30 cellular contexts compared by ENCODE assay signal in the genomic region with DNA sequence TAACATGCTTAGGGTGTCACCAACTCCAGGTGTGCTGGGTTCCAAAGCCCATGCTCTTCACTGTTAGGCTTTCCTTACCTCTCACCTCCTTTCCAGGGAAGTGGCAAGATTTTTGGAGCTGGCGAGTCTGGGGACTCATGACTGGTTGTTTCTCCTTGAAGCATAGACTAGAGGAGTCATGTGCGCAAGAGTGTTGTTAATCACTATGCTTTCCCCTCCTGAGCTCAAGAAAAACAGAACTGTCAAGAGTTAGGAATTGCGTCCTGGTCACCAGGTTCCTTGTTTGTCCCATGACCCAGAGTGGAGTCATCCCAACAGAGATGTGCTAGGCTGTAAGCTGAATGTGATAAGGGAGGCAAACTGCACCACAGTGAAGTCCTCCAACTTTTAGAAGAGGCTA.
"Had no signal": no experiment of that assay in that cellular context is flagged by ENCODE, and none has a peak within 500 bp of the region (broad histone marks: within the 10 kb centered on the region; RNA-seq: fewer than 3 reads in every experiment).

No MANE protein-coding gene starts in this region.

- H3K9me3 ChIP-seq: lower lobe of right lung, pancreas, prostate gland, suprapubic skin, thoracic aorta, tibial artery, upper lobe of right lung had no signal

- H3K4me1 ChIP-seq: lower lobe of right lung, pancreas, prostate gland, suprapubic skin, upper lobe of right lung had no signal

- FAIRE-seq: islet of Langerhans, pancreas, urothelium cell line had no signal

- ATAC-seq: left cardiac atrium; left lobe of liver; lower lobe of right lung; naive thymus-derived CD8-positive, alpha-beta T cell; pancreas; right cardiac atrium; sciatic nerve; stimulated activated naive B cell treated with anti-CD40 and anti-IgM and Interleukin-4, amounts not matched to agents 10 μg/mL and 1 μg/mL and 100 μg/mL, for 72 hours; stimulated activated naive CD8-positive, alpha-beta T cell treated with anti-CD3 and anti-CD28 coated beads, Interleukin-15, Interleukin-2, amounts not matched to agents 100 U/mL and 50 U/mL, for 24 hours; upper lobe of right lung had no signal

- H3K27ac ChIP-seq: lower lobe of right lung, pancreas, prostate gland, skin epidermis, suprapubic skin, thoracic aorta, tibial artery, upper lobe of right lung had no signal

- H3K4me3 ChIP-seq: lower lobe of right lung, pancreas, prostate gland, skin epidermis, suprapubic skin, thoracic aorta, tibial artery, upper lobe of right lung had no signal

- DNase-seq: hypothalamus; immature natural killer cell; left cardiac atrium; lower lobe of right lung; mammary epithelial cell; mesenchymal stem cell; naive thymus-derived CD8-positive, alpha-beta T cell; nucleus accumbens; pancreas; posterior cingulate gyrus; retina; right cardiac atrium; stimulated activated CD4-positive, alpha-beta T cell treated with anti-CD3 and anti-CD28 coated beads, Interleukin-12 subunit alpha, Interleukin-12 subunit beta, amount 100 ng/mL, for 4 hours; stimulated activated CD4-positive, alpha-beta T cell treated with anti-CD3 and anti-CD28 coated beads, Interleukin-15, amount 100 ng/mL, for 24 hours; stimulated activated CD4-positive, alpha-beta T cell treated with anti-CD3 and anti-CD28 coated beads, Interleukin-2, amount 100 ng/mL, for 24 hours; stimulated activated CD4-positive, alpha-beta T cell treated with anti-CD3 and anti-CD28 coated beads, Interleukin-4, amount 100 ng/mL, for 1 hour; stimulated activated naive B cell treated with anti-CD40 and anti-IgM and Interleukin-4, amounts not matched to agents 10 μg/mL and 1 μg/mL and 100 μg/mL, for 72 hours; stimulated activated naive CD8-positive, alpha-beta T cell treated with anti-CD3 and anti-CD28 coated beads, Interleukin-15, Interleukin-2, amounts not matched to agents 100 U/mL and 50 U/mL, for 24 hours; tibial artery; trophoblast cell; upper lobe of right lung had no signal

- H3K27me3 Mint-ChIP-seq: stimulated activated naive B cell treated with anti-CD40 and anti-IgM and Interleukin-4, amounts not matched to agents 10 μg/mL and 1 μg/mL and 100 μg/mL, for 72 hours had no signal

- H3K36me3 Mint-ChIP-seq: immature natural killer cell; naive thymus-derived CD8-positive, alpha-beta T cell; stimulated activated naive B cell treated with anti-CD40 and anti-IgM and Interleukin-4, amounts not matched to agents 10 μg/mL and 1 μg/mL and 100 μg/mL, for 72 hours had no signal

- H3K27me3 ChIP-seq: pancreas, suprapubic skin, tibial artery, upper lobe of right lung had no signal

- H3K36me3 ChIP-seq: lower lobe of right lung, pancreas, prostate gland, suprapubic skin, thoracic aorta, tibial artery, upper lobe of right lung had no signal

- H3K27ac Mint-ChIP-seq: immature natural killer cell; naive thymus-derived CD8-positive, alpha-beta T cell; nephron; stimulated activated naive B cell treated with anti-CD40 and anti-IgM and Interleukin-4, amounts not matched to agents 10 μg/mL and 1 μg/mL and 100 μg/mL, for 72 hours had no signal

- H3K4me1 Mint-ChIP-seq: immature natural killer cell had no signal

- H3K4me3 Mint-ChIP-seq: immature natural killer cell; naive thymus-derived CD8-positive, alpha-beta T cell; nephron; stimulated activated naive B cell treated with anti-CD40 and anti-IgM and Interleukin-4, amounts not matched to agents 10 μg/mL and 1 μg/mL and 100 μg/mL, for 72 hours had no signal

- H3K9me3 Mint-ChIP-seq: immature natural killer cell; naive thymus-derived CD8-positive, alpha-beta T cell; nephron; stimulated activated naive B cell treated with anti-CD40 and anti-IgM and Interleukin-4, amounts not matched to agents 10 μg/mL and 1 μg/mL and 100 μg/mL, for 72 hours had no signal
